16 cellular contexts compared by ENCODE assay signal in the genomic region with DNA sequence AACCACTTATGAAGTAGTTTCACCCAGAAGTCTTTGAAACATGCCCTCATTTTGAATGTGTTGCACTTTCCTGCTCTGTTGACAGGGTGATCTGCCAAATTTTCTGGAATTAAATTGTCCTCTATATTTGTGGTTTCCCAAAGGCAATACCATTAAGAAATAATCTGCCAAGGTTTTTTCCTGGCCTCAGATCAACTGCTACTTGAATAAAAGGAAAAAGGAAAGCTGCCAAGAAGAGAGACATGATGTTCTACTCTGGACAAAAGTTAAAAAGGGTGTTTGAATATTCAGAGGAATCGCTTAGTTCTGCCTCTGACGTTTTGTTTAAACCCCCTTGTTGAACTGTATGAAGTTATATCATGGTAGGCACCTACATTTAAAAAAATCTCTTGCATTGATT. TPM values are rescaled to one million over a fixed set of nuclear protein-coding genes. Genes with fewer than 3 reads are reported as not detected.
DNase-seq lines count a peak whose midpoint lies in the region; ATAC-seq and TF ChIP-seq lines count a peak whose summit lies in the region.
"Had no signal": no experiment of that assay in that cellular context is flagged by ENCODE, and none has a peak within 500 bp of the region (broad histone marks: within the 10 kb centered on the region; RNA-seq: fewer than 3 reads in every experiment).

No MANE protein-coding gene starts in this region.

- H3K36me3 Mint-ChIP-seq in T-helper 17 cell (ENCODE audit: low read depth) = peaks cover 11% of the 10 kb centered on the region

- TF ChIP-seq CTCF in esophagus muscularis mucosa (IDR thresholded peaks at IDR 0.05) = no peak

- no peak for TF ChIP-seq POLR2A in esophagus muscularis mucosa (IDR thresholded peaks at IDR 0.05; ENCODE audit: low read depth)

- TF ChIP-seq EP300 in esophagus muscularis mucosa (IDR thresholded peaks at IDR 0.05) = no peak

- H3K27ac Mint-ChIP-seq in T-helper 17 cell = peak overlapping the region; percentile 87
- H3K27ac Mint-ChIP-seq: nephron progenitor cell had no signal

- DNase-seq in NCI-H1092 treated with DMSO at 0.1 percent for 48 hours (lab: John Stamatoyannopoulos, UW) (peak; percentile 2), NCI-H1092 (lab: John Stamatoyannopoulos, UW) (no peak), T-helper 17 cell (no peak), esophagus muscularis mucosa (ENCODE audit: extremely low spot score) (no peak), skeletal muscle cell (ENCODE audit: low read depth) (peak; percentile 31)
- DNase-seq: Calu3, islet precursor cell, NCI-H2107, nephron progenitor cell, tibial artery had no signal

- H3K9me3 ChIP-seq in T-helper 17 cell (ENCODE audit: control insufficient read depth, low read length, poor library complexity, severe bottlenecking) = no peaks in the 10 kb centered on the region
- H3K9me3 ChIP-seq in esophagus muscularis mucosa = no peaks in the 10 kb centered on the region
- H3K9me3 ChIP-seq: tibial artery had no signal

- no peaks in the 10 kb centered on the region for H3K27me3 Mint-ChIP-seq in T-helper 17 cell

- intact Hi-C loops in esophagus muscularis mucosa (cut with DNase I) = no loop called here

- 38% methylated on average over 2 of the region's 2 CpGs for WGBS in esophagus muscularis mucosa

- H3K4me1 ChIP-seq in esophagus muscularis mucosa = peaks cover 12 to 18% (median 14%) of the 10 kb centered on the region in 4 donors

- peaks cover 0 to 3% (median 0%) of the 10 kb centered on the region in 4 donors for H3K36me3 ChIP-seq in esophagus muscularis mucosa
- H3K36me3 ChIP-seq: tibial artery had no signal

- H3K4me1 Mint-ChIP-seq in T-helper 17 cell = peaks cover 25% of the 10 kb centered on the region

- H3K27me3 ChIP-seq in esophagus muscularis mucosa = no peaks in the 10 kb centered on the region
- H3K27me3 ChIP-seq: tibial artery had no signal

- H3K4me3 ChIP-seq in esophagus muscularis mucosa = no peak overlapping the region
- no peak overlapping the region for H3K4me3 ChIP-seq in skeletal muscle cell (ENCODE audit: low read depth, low read length)
- H3K4me3 ChIP-seq: tibial artery had no signal

- H3K4me3 Mint-ChIP-seq in T-helper 17 cell = no peak overlapping the region
- H3K4me3 Mint-ChIP-seq: nephron progenitor cell had no signal

- peak overlapping the region in 3 of 4 donors; percentile 20 to 31 (median 31) for H3K27ac ChIP-seq in esophagus muscularis mucosa (replicated peaks in 1 of 4)
- H3K27ac ChIP-seq: 22Rv1, KMS-11, tibial artery had no signal

- ATAC-seq in T-helper 17 cell = no peak
- ATAC-seq in GM19452 (IDR thresholded peaks at IDR 0.05; ENCODE audit: unreplicated experiment) = no peak
- no peak for ATAC-seq in HG02678 (IDR thresholded peaks at IDR 0.05; ENCODE audit: unreplicated experiment)
- no peak for ATAC-seq in HG03432 (IDR thresholded peaks at IDR 0.05; ENCODE audit: unreplicated experiment)

RNA-seq across cellular contexts. Expression of gene ARMH2, which starts 37.4 kb away (rescaled TPM):
- total RNA-seq in T-helper 17 cell (1 to 10 TPM; 1.1 to 2.7 TPM), esophagus muscularis mucosa (not detected)
- total RNA-seq: Calu3, frontal cortex had no signal

Comparison
In these comparisons a context has a peak if more than half of its experiments do, and no peak if none do; other contexts are left out.
1. DNase-seq: peak in NCI-H1092 treated with DMSO at 0.1 percent for 48 hours (single experiment) and skeletal muscle cell (single experiment); none in NCI-H1092 (single experiment), T-helper 17 cell (0 of 3) and esophagus muscularis mucosa (single experiment).